23 cellular contexts compared by ENCODE assay signal in the genomic region with DNA sequence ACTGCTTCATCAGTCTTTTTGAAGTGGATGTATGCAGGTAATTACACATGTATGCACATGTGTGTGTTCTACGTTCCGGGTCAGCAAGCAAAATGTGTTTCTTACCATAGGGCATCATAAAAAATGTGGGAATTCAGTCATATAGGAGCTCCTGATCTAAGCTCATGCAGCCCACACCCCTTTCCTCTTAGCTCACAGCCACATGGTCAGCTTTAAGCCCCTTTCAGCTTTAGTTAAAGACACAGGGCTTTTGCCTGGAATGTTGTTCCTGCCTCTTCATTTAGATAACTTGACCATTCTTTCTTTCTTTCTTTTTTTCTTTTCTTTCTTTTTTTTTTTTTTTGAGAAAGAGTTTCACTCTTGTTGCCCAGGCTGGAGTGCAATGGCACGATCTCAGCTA.
"Had no signal": no experiment of that assay in that cellular context is flagged by ENCODE, and none has a peak within 500 bp of the region (broad histone marks: within the 10 kb centered on the region; RNA-seq: fewer than 3 reads in every experiment).

No MANE protein-coding gene starts in this region.

- H3K9me3 Mint-ChIP-seq: immature natural killer cell; natural killer cell; neural crest cell; stimulated activated naive B cell treated with anti-CD40 and anti-IgM and Interleukin-4, amounts not matched to agents 10 μg/mL and 1 μg/mL and 100 μg/mL, for 72 hours; stimulated activated naive CD8-positive, alpha-beta T cell treated with anti-CD3 and anti-CD28 coated beads, Interleukin-15, Interleukin-2, amounts not matched to agents 100 ng/mL and 50 ng/mL, for 24 hours had no signal

- H3K36me3 ChIP-seq: lower lobe of right lung, right atrium auricular region, thoracic aorta, transverse colon, upper lobe of right lung, uterus had no signal

- H3K27ac ChIP-seq: coronary artery, dorsolateral prefrontal cortex, lower lobe of right lung, parathyroid adenoma, right atrium auricular region, thoracic aorta, transverse colon, upper lobe of right lung, uterus had no signal

- H3K36me3 Mint-ChIP-seq: immature natural killer cell; natural killer cell; stimulated activated naive B cell treated with anti-CD40 and anti-IgM and Interleukin-4, amounts not matched to agents 10 μg/mL and 1 μg/mL and 100 μg/mL, for 72 hours had no signal

- H3K4me1 Mint-ChIP-seq: immature natural killer cell, natural killer cell had no signal

- H3K9me3 ChIP-seq: lower lobe of right lung, right atrium auricular region, thoracic aorta, transverse colon, upper lobe of right lung, uterus had no signal

- ATAC-seq: left colon, left ventricle myocardium superior, lower lobe of right lung, natural killer cell, sciatic nerve had no signal

- H3K4me1 ChIP-seq: lower lobe of right lung, right atrium auricular region, transverse colon, upper lobe of right lung, uterus had no signal

- H3K4me3 Mint-ChIP-seq: immature natural killer cell; natural killer cell; stimulated activated naive B cell treated with anti-CD40 and anti-IgM and Interleukin-4, amounts not matched to agents 10 μg/mL and 1 μg/mL and 100 μg/mL, for 72 hours; stimulated activated naive CD8-positive, alpha-beta T cell treated with anti-CD3 and anti-CD28 coated beads, Interleukin-15, Interleukin-2, amounts not matched to agents 100 ng/mL and 50 ng/mL, for 24 hours had no signal

- H3K27ac Mint-ChIP-seq: immature natural killer cell; natural killer cell; stimulated activated naive B cell treated with anti-CD40 and anti-IgM and Interleukin-4, amounts not matched to agents 10 μg/mL and 1 μg/mL and 100 μg/mL, for 72 hours; stimulated activated naive CD8-positive, alpha-beta T cell treated with anti-CD3 and anti-CD28 coated beads, Interleukin-15, Interleukin-2, amounts not matched to agents 100 ng/mL and 50 ng/mL, for 24 hours had no signal

- H3K4me3 ChIP-seq: coronary artery, dorsolateral prefrontal cortex, lower lobe of right lung, right atrium auricular region, thoracic aorta, transverse colon, upper lobe of right lung, uterus had no signal

- DNase-seq: dorsolateral prefrontal cortex; effector CD4-positive, alpha-beta T cell; hypothalamus; immature natural killer cell; islet precursor cell; kidney glomerular epithelial cell; left colon; left ventricle myocardium superior; lower lobe of right lung; natural killer cell; stimulated activated CD4-positive, alpha-beta T cell treated with anti-CD3 and anti-CD28 coated beads, Interleukin-2, amount 100 ng/mL, for 24 hours; stimulated activated CD4-positive, alpha-beta T cell treated with anti-CD3 and anti-CD28 coated beads, Interleukin-4, amount 100 ng/mL, for 4 hours; stimulated activated naive B cell treated with anti-CD40 and anti-IgM and Interleukin-4, amounts not matched to agents 10 μg/mL and 1 μg/mL and 100 μg/mL, for 72 hours; transverse colon; uterus had no signal

- H3K27me3 Mint-ChIP-seq: stimulated activated naive B cell treated with anti-CD40 and anti-IgM and Interleukin-4, amounts not matched to agents 10 μg/mL and 1 μg/mL and 100 μg/mL, for 72 hours; stimulated activated naive CD8-positive, alpha-beta T cell treated with anti-CD3 and anti-CD28 coated beads, Interleukin-15, Interleukin-2, amounts not matched to agents 100 ng/mL and 50 ng/mL, for 24 hours had no signal

- H3K27me3 ChIP-seq: dorsolateral prefrontal cortex, right atrium auricular region, transverse colon, upper lobe of right lung, uterus had no signal
